16 cellular contexts compared by ENCODE assay signal in the genomic region with DNA sequence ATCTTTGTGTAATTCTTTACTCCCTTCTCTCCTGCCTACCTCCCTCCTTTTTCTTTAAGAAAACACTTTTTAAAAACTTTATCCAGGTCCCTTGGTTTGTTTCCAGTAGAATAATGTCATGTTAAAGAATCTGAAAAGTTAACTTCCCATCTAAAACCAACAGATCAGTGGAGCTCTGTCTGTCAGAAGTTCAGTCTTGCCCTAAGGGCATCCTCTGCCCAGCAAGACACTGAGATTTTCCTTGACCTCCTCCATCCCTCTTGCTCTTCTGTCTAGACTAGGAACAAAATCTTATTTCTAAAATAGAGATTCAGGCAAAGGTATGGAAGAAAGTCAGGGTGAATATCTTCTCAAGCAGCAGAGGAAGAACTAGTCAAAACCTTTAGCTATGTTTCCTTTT. TPM values are rescaled to one million over a fixed set of nuclear protein-coding genes. Genes with fewer than 3 reads are reported as not detected.
DNase-seq lines count a peak whose midpoint lies in the region; ATAC-seq and TF ChIP-seq lines count a peak whose summit lies in the region.
"Had no signal": no experiment of that assay in that cellular context is flagged by ENCODE, and none has a peak within 500 bp of the region (broad histone marks: within the 10 kb centered on the region; RNA-seq: fewer than 3 reads in every experiment).

No MANE protein-coding gene starts in this region.

- TF ChIP-seq CTCF in nephron (IDR thresholded peaks at IDR 0.05; ENCODE audit: unreplicated experiment in 3 of 3): no peak

- peaks cover 23% of the 10 kb centered on the region for H3K27me3 Mint-ChIP-seq in nephron (ENCODE audit: low read depth)

- H3K4me3 Mint-ChIP-seq in nephron: peak overlapping the region in 1 of 3 experiments; percentile 10
- H3K4me3 Mint-ChIP-seq: CD8-positive, alpha-beta memory T cell had no signal

- DNase-seq in M059J (ENCODE audit: low read depth): peak; percentile 18
- DNase-seq in epidermal melanocyte (ENCODE audit: insufficient read length, low spot score): peak; percentile 24
- no peak for DNase-seq in NOMO-1 treated with DMSO at 0.1 percent for 48 hours (lab: John Stamatoyannopoulos, UW; ENCODE audit: unreplicated experiment)
- DNase-seq in activated T-cell treated with anti-CD3 and anti-CD28 coated beads, Interleukin-2, amount 50 U/mL, for 48 hours: no peak
- DNase-seq: ACHN; BE2C; C1 segment of cervical spinal cord; Caco-2; CD4-positive, CD25-positive, alpha-beta regulatory T cell; CD8-positive, alpha-beta memory T cell; GDM1 had no signal

- no peaks in the 10 kb centered on the region for H3K36me3 Mint-ChIP-seq in nephron (ENCODE audit: low read depth)
- H3K36me3 Mint-ChIP-seq: CD4-positive, CD25-positive, alpha-beta regulatory T cell; CD8-positive, alpha-beta memory T cell had no signal

- H3K27ac Mint-ChIP-seq in nephron: peak overlapping the region; percentile 9 to 68 (median 43)
- H3K27ac Mint-ChIP-seq: CD4-positive, CD25-positive, alpha-beta regulatory T cell had no signal

- H3K4me1 Mint-ChIP-seq in nephron: peaks cover 29% of the 10 kb centered on the region

- H3K9me3 Mint-ChIP-seq in nephron: no peaks in the 10 kb centered on the region
- H3K9me3 Mint-ChIP-seq: CD8-positive, alpha-beta memory T cell had no signal

- no peak for ATAC-seq in HG03460 (IDR thresholded peaks at IDR 0.05; ENCODE audit: unreplicated experiment)
- ATAC-seq in GM21381 (IDR thresholded peaks at IDR 0.05; ENCODE audit: unreplicated experiment): no peak

RNA-seq across cellular contexts. Expression of a gene that starts 5.7 kb away (rescaled TPM):
- 54.7 and 79.0 TPM in 2 replicates for total RNA-seq in M059J (2014; rRNA removed; shearing (Covaris generic))

RNA-seq across cellular contexts. Expression of a gene that starts 33.3 kb away (rescaled TPM):
- not detected in 2 replicates for total RNA-seq in M059J (2014; rRNA removed; shearing (Covaris generic))
- total RNA-seq: Caco-2; CD4-positive, CD25-positive, alpha-beta regulatory T cell; CD8-positive, alpha-beta memory T cell; HT-29 had no signal

RNA-seq across cellular contexts. Expression of a gene that starts 44.7 kb away (rescaled TPM):
- 0.49 and 1.9 TPM in 2 replicates for total RNA-seq in M059J (2014; rRNA removed; shearing (Covaris generic))
- total RNA-seq: CD8-positive, alpha-beta memory T cell; H4 had no signal

RNA-seq across cellular contexts. Expression of a gene that starts 47.3 kb away (rescaled TPM):
- 6.4 and 24.4 TPM in 2 replicates for total RNA-seq in M059J (2014; rRNA removed; shearing (Covaris generic))

Comparison
In these comparisons a context has a peak if more than half of its experiments do, and no peak if none do; other contexts are left out.
1. DNase-seq: peak in M059J (single experiment) and epidermal melanocyte (single experiment); none in NOMO-1 treated with DMSO at 0.1 percent for 48 hours (single experiment) and activated T-cell treated with anti-CD3 and anti-CD28 coated beads, Interleukin-2, amount 50 U/mL, for 48 hours (0 of 2).